Comparison of ENCODE assay signal across 2 cellular contexts in genomic region chr20:35757098-35757705, GRCh38.
TF ChIP-seq lines count a peak whose summit lies in the region.

No MANE protein-coding gene starts in this region.

TF ChIP-seq in H1, 55 proteins besides CTCF, POLR2A, EP300 and RAD21:
- TF ChIP-seq ASH2L (IDR thresholded peaks at IDR 0.05; ENCODE audit: low read length) (no peak), ATF3 (IDR thresholded peaks at IDR 0.05; ENCODE audit: insufficient read depth, low read depth, low read length) (no peak)

TF ChIP-seq in SK-N-SH treated with all-trans-retinoic acid at 6 μM for 48 hours, 23 proteins besides CTCF, POLR2A, EP300 and RAD21:
- TF ChIP-seq CSDC2 (CRISPR knock-in tag; IDR thresholded peaks at IDR 0.05) (no peak), ZFP3 (CRISPR knock-in tag; IDR thresholded peaks at IDR 0.05) (no peak), PPARA (CRISPR knock-in tag; IDR thresholded peaks at IDR 0.05; ENCODE audit: borderline replicate concordance) (no peak), ZNF70 (CRISPR knock-in tag; IDR thresholded peaks at IDR 0.05) (no peak), GLIS3 (CRISPR knock-in tag; IDR thresholded peaks at IDR 0.05) (no peak), ZNF8 (CRISPR knock-in tag; IDR thresholded peaks at IDR 0.05) (no peak), ESRRG (CRISPR knock-in tag; IDR thresholded peaks at IDR 0.05) (no peak), TCF4 (CRISPR knock-in tag; IDR thresholded peaks at IDR 0.05; ENCODE audit: borderline replicate concordance) (no peak), POU6F1 (CRISPR knock-in tag; IDR thresholded peaks at IDR 0.05; ENCODE audit: borderline replicate concordance, low read depth) (no peak), TOX (CRISPR knock-in tag; IDR thresholded peaks at IDR 0.05; ENCODE audit: borderline replicate concordance) (no peak)
